Comparison of ENCODE assay signal across 18 cellular contexts in genomic region chr2:3422161-3422767, GRCh38. TPM values are rescaled to one million over a fixed set of nuclear protein-coding genes. Genes with fewer than 3 reads are reported as not detected.
DNase-seq lines count a peak whose midpoint lies in the region; ATAC-seq and TF ChIP-seq lines count a peak whose summit lies in the region.
"Had no signal": no experiment of that assay in that cellular context is flagged by ENCODE, and none has a peak within 500 bp of the region (broad histone marks: within the 10 kb centered on the region; RNA-seq: fewer than 3 reads in every experiment).

No MANE protein-coding gene starts in this region.

- DNase-seq in osteoblast (ENCODE audit: insufficient read length, low spot score, missing footprints): peak; percentile 54
- DNase-seq in natural killer cell treated with Interleukin-12 subunit alpha and Interleukin-12 subunit beta and Interleukin-15 and Interleukin-18, amount 100 ng/mL, for 72 hours (ENCODE audit: low spot score): no peak
- DNase-seq in effector CD8-positive, alpha-beta T cell (lab: John Stamatoyannopoulos, UW): no peak
- DNase-seq: activated naive CD4-positive, alpha-beta T cell treated with Interleukin-2 at 50 U/mL for 16 hours; CD4-positive, alpha-beta T cell; central memory CD4-positive, alpha-beta T cell; hypothalamus; left lung; NCI-H510A treated with DMSO at 0.1 percent for 48 hours; T1000 had no signal

- no peak overlapping the region for H3K4me2 ChIP-seq in osteoblast (ENCODE audit: insufficient read depth, low read length)

- H3K4me3 ChIP-seq in osteoblast (ENCODE audit: insufficient read depth, low read length): no peak overlapping the region
- H3K4me3 ChIP-seq: HAP-1, left lung, thoracic aorta had no signal

- H3K4me3 Mint-ChIP-seq in natural killer cell treated with Interleukin-12 subunit alpha and Interleukin-12 subunit beta and Interleukin-15 and Interleukin-18, amount 100 ng/mL, for 72 hours: no peak overlapping the region
- H3K4me3 Mint-ChIP-seq: CD4-positive, alpha-beta T cell; nephron had no signal

- H3K79me2 ChIP-seq in osteoblast (ENCODE audit: insufficient read depth, low read length): peaks cover 12% of the 10 kb centered on the region

- no peaks in the 10 kb centered on the region for H3K27me3 ChIP-seq in osteoblast (ENCODE audit: insufficient read depth, low read length)
- H3K27me3 ChIP-seq: left lung had no signal

- H3K9me3 ChIP-seq in osteoblast (ENCODE audit: low read depth, low read length): no peaks in the 10 kb centered on the region
- H3K9me3 ChIP-seq: HAP-1, left lung, thoracic aorta had no signal

- no peak overlapping the region for H3K27ac Mint-ChIP-seq in natural killer cell treated with Interleukin-12 subunit alpha and Interleukin-12 subunit beta and Interleukin-15 and Interleukin-18, amount 100 ng/mL, for 72 hours
- H3K27ac Mint-ChIP-seq: CD4-positive, alpha-beta T cell had no signal

- H3K36me3 Mint-ChIP-seq in natural killer cell treated with Interleukin-12 subunit alpha and Interleukin-12 subunit beta and Interleukin-15 and Interleukin-18, amount 100 ng/mL, for 72 hours: peaks cover 14% of the 10 kb centered on the region

- ATAC-seq in GM18868 (IDR thresholded peaks at IDR 0.05; ENCODE audit: unreplicated experiment): peak; percentile 68
- peak; percentile 54 for ATAC-seq in GM21737 (IDR thresholded peaks at IDR 0.05; ENCODE audit: unreplicated experiment)
- peak; percentile 50 for ATAC-seq in HG03442 (IDR thresholded peaks at IDR 0.05; ENCODE audit: unreplicated experiment)
- ATAC-seq in natural killer cell treated with Interleukin-12 subunit alpha and Interleukin-12 subunit beta and Interleukin-15 and Interleukin-18, amount 100 ng/mL, for 72 hours: no peak
- ATAC-seq in HG03196 (IDR thresholded peaks at IDR 0.05; ENCODE audit: unreplicated experiment): no peak
- ATAC-seq: left lung had no signal

- no peak overlapping the region for H3K27ac ChIP-seq in osteoblast (ENCODE audit: low read depth, low read length)
- H3K27ac ChIP-seq: HL-60, left lung, thoracic aorta had no signal

- no peaks in the 10 kb centered on the region for H3K27me3 Mint-ChIP-seq in natural killer cell treated with Interleukin-12 subunit alpha and Interleukin-12 subunit beta and Interleukin-15 and Interleukin-18, amount 100 ng/mL, for 72 hours
- H3K27me3 Mint-ChIP-seq: CD4-positive, alpha-beta T cell had no signal

- H3K4me1 ChIP-seq in osteoblast (ENCODE audit: insufficient read depth, low read length): no peaks in the 10 kb centered on the region
- H3K4me1 ChIP-seq: HAP-1, left lung had no signal

- no peak for TF ChIP-seq CTCF in osteoblast (IDR thresholded peaks at IDR 0.05; ENCODE audit: extremely low read depth, low read depth, low read length)

- H2AFZ ChIP-seq in osteoblast (ENCODE audit: low read length): no peak overlapping the region

- no peaks in the 10 kb centered on the region for H3K9me3 Mint-ChIP-seq in natural killer cell treated with Interleukin-12 subunit alpha and Interleukin-12 subunit beta and Interleukin-15 and Interleukin-18, amount 100 ng/mL, for 72 hours
- H3K9me3 Mint-ChIP-seq: CD4-positive, alpha-beta T cell; nephron had no signal

- H4K20me1 ChIP-seq in osteoblast (ENCODE audit: insufficient read depth, low read length): peaks cover 15% of the 10 kb centered on the region

- peaks cover 7 to 10% of the 10 kb centered on the region in 2 donors for H3K4me1 Mint-ChIP-seq in natural killer cell treated with Interleukin-12 subunit alpha and Interleukin-12 subunit beta and Interleukin-15 and Interleukin-18, amount 100 ng/mL, for 72 hours (ENCODE audit: low read depth in 2 of 2)

- H3K36me3 ChIP-seq in osteoblast (ENCODE audit: insufficient read depth, low read length): peaks cover 64% of the 10 kb centered on the region

RNA-seq across cellular contexts. Expression of gene TRAPPC12, which starts 42.8 kb away (rescaled TPM):
- total RNA-seq in osteoblast: 67.0 and 67.5 TPM in 2 replicates
- 100 to 1,000 TPM in 1 of 2 donors, 10 to 100 TPM in 1; 93.2 to 155 TPM for total RNA-seq in natural killer cell treated with Interleukin-12 subunit alpha and Interleukin-12 subunit beta and Interleukin-15 and Interleukin-18, amount 100 ng/mL, for 72 hours

RNA-seq across cellular contexts. Expression of gene EIPR1, which starts 44.6 kb away (rescaled TPM):
- 16.8 and 17.7 TPM in 2 replicates for total RNA-seq in osteoblast
- 10 to 100 TPM; 46.9 to 61.8 TPM for total RNA-seq in natural killer cell treated with Interleukin-12 subunit alpha and Interleukin-12 subunit beta and Interleukin-15 and Interleukin-18, amount 100 ng/mL, for 72 hours

Comparison
In these comparisons a context has a peak if more than half of its experiments do, and no peak if none do; other contexts are left out.
1. ATAC-seq: peak in GM18868 (single experiment), GM21737 (single experiment) and HG03442 (single experiment); none in natural killer cell treated with Interleukin-12 subunit alpha and Interleukin-12 subunit beta and Interleukin-15 and Interleukin-18, amount 100 ng/mL, for 72 hours (0 of 2) and HG03196 (single experiment).